Comparison of ENCODE assay signal across 8 cellular contexts in the genomic region with DNA sequence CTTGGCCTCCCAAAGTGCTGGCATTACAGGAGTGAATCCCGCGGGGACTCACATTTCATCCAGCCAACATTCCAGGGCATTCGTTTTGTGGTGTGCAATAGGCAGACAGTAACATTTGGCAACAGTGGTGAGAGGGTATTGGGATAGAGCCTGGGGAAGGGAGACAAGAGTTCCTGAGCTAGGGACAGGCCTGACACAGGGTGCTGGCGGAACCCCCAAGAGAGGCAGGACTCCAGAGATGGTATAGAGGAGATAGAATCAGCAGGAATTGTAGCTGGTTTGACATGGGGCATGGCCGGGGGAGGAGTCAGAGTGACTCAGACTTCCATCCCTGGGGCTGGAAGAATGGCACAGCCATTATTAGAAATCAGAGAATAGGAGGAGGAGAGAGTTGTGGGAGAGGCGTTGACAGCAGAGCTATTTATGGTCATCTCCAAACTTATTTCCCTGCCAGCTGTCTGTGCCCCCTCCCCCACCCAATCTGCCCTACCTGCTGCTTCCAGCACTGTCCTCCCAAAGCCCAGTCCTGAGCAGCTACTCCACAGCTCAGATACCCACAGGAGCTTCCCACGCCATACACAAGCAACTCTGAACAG. TPM values are rescaled to one million over a fixed set of nuclear protein-coding genes. Genes with fewer than 3 reads are reported as not detected.
DNase-seq lines count a peak whose midpoint lies in the region; ATAC-seq and TF ChIP-seq lines count a peak whose summit lies in the region.

No MANE protein-coding gene starts in this region.

- CTCF ChIA-PET in A673 (lab: Charles Lee), result interaction anchor here (0.5 kb wide), 1 partner anchor 232 kb away, joined by 5 read pairs; no protein-coding TSS in a partner anchor

- BruUV-seq in A673 (replicated peaks; lab: Mats Ljungman, UMichigan), result no TSS peak

- no peak overlapping the region for H3K4me3 ChIP-seq in A673 (ENCODE audit: low read depth, low read length, poor library complexity, severe bottlenecking)
- no peak overlapping the region for H3K4me3 ChIP-seq in breast epithelium

- H3K27me3 ChIP-seq in A673 (replicated peaks; ENCODE audit: insufficient read depth, low read depth, low read length, poor library complexity) (no peaks in the 10 kb centered on the region), breast epithelium (no peaks in the 10 kb centered on the region)

- H3K36me3 ChIP-seq in A673 (ENCODE audit: insufficient read depth, low read length, poor library complexity, severe bottlenecking) (no peaks in the 10 kb centered on the region), breast epithelium (no peaks in the 10 kb centered on the region)

- H3K27ac ChIP-seq in A673 (ENCODE audit: low read depth, low read length, poor library complexity, severe bottlenecking) (no peak overlapping the region), breast epithelium (peak overlapping the region; percentile 77 to 96)

- H3K4me1 ChIP-seq in A673 (ENCODE audit: insufficient read depth, low read length, poor library complexity, severe bottlenecking) (no peaks in the 10 kb centered on the region), breast epithelium (no peaks in the 10 kb centered on the region)

- TF ChIP-seq EP300 in Ishikawa (IDR thresholded peaks at IDR 0.05; ENCODE audit: borderline replicate concordance), result peak; percentile 69; the same call in 1 of the 2 replicates

- POLR2A ChIA-PET in A673 (lab: Charles Lee; ENCODE audit: low non-redundant PET), result no interaction called here

- no peak for TF ChIP-seq RAD21 in Ishikawa (IDR thresholded peaks at IDR 0.05; ENCODE audit: low read depth)

- intact Hi-C loops in A673 (cut with micrococcal nuclease; ENCODE audit: unreplicated experiment), result no loop called here
- intact Hi-C loops in breast epithelium (cut with DNase I; ENCODE audit: low total_unique reads), result no loop called here

- TF ChIP-seq CTCF in A673 (conservative IDR thresholded peaks at IDR 0.05; ENCODE audit: low read depth, low read length), result no peak
- no peak for TF ChIP-seq CTCF in breast epithelium (IDR thresholded peaks at IDR 0.05)

- DNase-seq in A673 (ENCODE audit: low spot score), result peak; percentile 62
- peak; percentile 54 to 75 for DNase-seq in breast epithelium (ENCODE audit: low spot score in 2 of 2)
- peak; percentile 54 for DNase-seq in kidney glomerular epithelial cell (lab: John Stamatoyannopoulos, UW)
- DNase-seq in midbrain (lab: John Stamatoyannopoulos, UW), result no peak
- no peak for DNase-seq in GF-D8 (lab: John Stamatoyannopoulos, UW)
- no peak for DNase-seq in NCI-H2081 treated with DMSO at 0.1 percent for 48 hours (lab: John Stamatoyannopoulos, UW)

- H3K9me3 ChIP-seq in A673 (ENCODE audit: low read depth, low read length, poor library complexity, severe bottlenecking) (no peaks in the 10 kb centered on the region), breast epithelium (no peaks in the 10 kb centered on the region)

- ATAC-seq in HG03354 (IDR thresholded peaks at IDR 0.05; ENCODE audit: poor library complexity, severe bottlenecking, unreplicated experiment), result no peak

- TF ChIP-seq POLR2A in breast epithelium (IDR thresholded peaks at IDR 0.05), result no peak

TF ChIP-seq in Ishikawa, 13 proteins besides CTCF, POLR2A, EP300 and RAD21:
- TF ChIP-seq TCF12 (IDR thresholded peaks at IDR 0.05; ENCODE audit: low read depth), result peak; percentile 74
- peak; percentile 84 for TF ChIP-seq TEAD4 (IDR thresholded peaks at IDR 0.05)
- no peak for TF ChIP-seq FOXM1 (IDR thresholded peaks at IDR 0.05; ENCODE audit: borderline replicate concordance, low read depth)
- no peak for TF ChIP-seq TAF1 (IDR thresholded peaks at IDR 0.05; ENCODE audit: low read depth)
- no peak for TF ChIP-seq EGR1 (IDR thresholded peaks at IDR 0.05)
- TF ChIP-seq, protein P1, sequence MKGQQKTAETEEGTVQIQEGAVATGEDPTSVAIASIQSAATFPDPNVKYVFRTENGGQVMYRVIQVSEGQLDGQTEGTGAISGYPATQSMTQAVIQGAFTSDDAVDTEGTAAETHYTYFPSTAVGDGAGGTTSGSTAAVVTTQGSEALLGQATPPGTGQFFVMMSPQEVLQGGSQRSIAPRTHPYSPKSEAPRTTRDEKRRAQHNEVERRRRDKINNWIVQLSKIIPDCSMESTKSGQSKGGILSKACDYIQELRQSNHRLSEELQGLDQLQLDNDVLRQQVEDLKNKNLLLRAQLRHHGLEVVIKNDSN (IDR thresholded peaks at IDR 0.05), result no peak
- TF ChIP-seq ZBTB7A (IDR thresholded peaks at IDR 0.05; ENCODE audit: low read depth), result no peak
- no peak for TF ChIP-seq REST (IDR thresholded peaks at IDR 0.05; ENCODE audit: low read depth)
- no peak for TF ChIP-seq CREB1 (IDR thresholded peaks at IDR 0.05; ENCODE audit: low read depth)
- TF ChIP-seq YY1 (IDR thresholded peaks at IDR 0.05; ENCODE audit: low read depth), result no peak
- no peak; the same call in 1 of the 2 replicates for TF ChIP-seq NFIC (IDR thresholded peaks at IDR 0.05)
- TF ChIP-seq, protein P2, sequence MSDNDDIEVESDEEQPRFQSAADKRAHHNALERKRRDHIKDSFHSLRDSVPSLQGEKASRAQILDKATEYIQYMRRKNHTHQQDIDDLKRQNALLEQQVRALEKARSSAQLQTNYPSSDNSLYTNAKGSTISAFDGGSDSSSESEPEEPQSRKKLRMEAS (IDR thresholded peaks at IDR 0.05), result peak; percentile 55
- TF ChIP-seq CEBPB (IDR thresholded peaks at IDR 0.05), result 0 out of 2 replicates have a peak, but pooled peaks have one; percentile 2
TF ChIP-seq in Ishikawa: peak in this region for 4.

RNA-seq across cellular contexts. Expression of gene IDH2, which starts 4.4 kb away (rescaled TPM):
- total RNA-seq in A673 (2021) (99.0 and 120 TPM in 2 replicates), breast epithelium (10 to 100 TPM; 29.9 to 73.5 (median 58.7) TPM)

Comparison
In these comparisons a context has a peak if more than half of its experiments do, and no peak if none do; other contexts are left out.
1. DNase-seq: peak in A673 (single experiment), breast epithelium (2 of 2) and kidney glomerular epithelial cell (single experiment); none in midbrain (single experiment), GF-D8 (single experiment) and NCI-H2081 treated with DMSO at 0.1 percent for 48 hours (single experiment).